ENCODE assay signal across 1 cellular context in genomic region chr6:139925894-139926641, GRCh38.
TF ChIP-seq lines count a peak whose summit lies in the region.

No MANE protein-coding gene starts in this region.

TF ChIP-seq in K562, 482 proteins besides CTCF, POLR2A, EP300 and RAD21 (continued from another document and continues in another):
- TF ChIP-seq GABPB1 (CRISPR knock-in tag; IDR thresholded peaks at IDR 0.05) (no peak), XRCC4 (IDR thresholded peaks at IDR 0.05; ENCODE audit: extremely low read depth, insufficient read depth, insufficient read length) (no peak), NEUROD1 (IDR thresholded peaks at IDR 0.05; ENCODE audit: borderline replicate concordance, low read depth, low read length, partially characterized antibody) (no peak), OTX1 (CRISPR knock-in tag; IDR thresholded peaks at IDR 0.05) (no peak), PRPF4 (IDR thresholded peaks at IDR 0.05; ENCODE audit: insufficient read depth, low read depth, low read length, poor library complexity, severe bottlenecking) (no peak), SIN3B (IDR thresholded peaks at IDR 0.05; ENCODE audit: low read depth) (no peak), ARID3A (IDR thresholded peaks at IDR 0.05; ENCODE audit: borderline replicate concordance, low read depth, low read length) (no peak), HMG20B (CRISPR knock-in tag; IDR thresholded peaks at IDR 0.05) (no peak), CAMTA2 (CRISPR knock-in tag; conservative IDR thresholded peaks at IDR 0.05) (no peak), ZNF830 (CRISPR knock-in tag; IDR thresholded peaks at IDR 0.05) (no peak), CBFA2T3 (IDR thresholded peaks at IDR 0.05) (peak; percentile 69), ARID1B (IDR thresholded peaks at IDR 0.05) (peak; percentile 45), SLC30A9 (CRISPR knock-in tag; IDR thresholded peaks at IDR 0.05) (no peak), STAT6 (CRISPR knock-in tag; IDR thresholded peaks at IDR 0.05) (no peak), CEBPB (tag; IDR thresholded peaks at IDR 0.05) (peak; percentile 40), BRD9 (IDR thresholded peaks at IDR 0.05; ENCODE audit: low read depth, partially characterized antibody) (no peak), TCFL5 (CRISPR knock-in tag; conservative IDR thresholded peaks at IDR 0.05) (no peak), IRF1 (CRISPR knock-in tag; IDR thresholded peaks at IDR 0.05; ENCODE audit: borderline replicate concordance) (no peak), STAG1 (CRISPR knock-in tag; IDR thresholded peaks at IDR 0.05; ENCODE audit: borderline replicate concordance) (no peak), ZNF354B (CRISPR knock-in tag; IDR thresholded peaks at IDR 0.05) (no peak), TFE3 (CRISPR knock-in tag; IDR thresholded peaks at IDR 0.05) (no peak), YY1 (IDR thresholded peaks at IDR 0.05; ENCODE audit: borderline replicate concordance in 1 of 3, control insufficient read depth in 1 of 3, extremely low read depth in 1 of 3, insufficient read depth in 3 of 3, insufficient read length in 1 of 3, insufficient replicate concordance in 2 of 3, low read depth in 1 of 3, low read length in 2 of 3) (no peak), NCOA6 (IDR thresholded peaks at IDR 0.05) (no peak), ZC3H8 (IDR thresholded peaks at IDR 0.05) (no peak), ZNF561 (CRISPR knock-in tag; conservative IDR thresholded peaks at IDR 0.05) (no peak), HLTF (IDR thresholded peaks at IDR 0.05) (no peak), TBP (optimal IDR thresholded peaks at IDR 0.05; ENCODE audit: low read depth, low read length) (no peak), RCOR1 (IDR thresholded peaks at IDR 0.05; ENCODE audit: borderline replicate concordance in 1 of 2, low read depth in 2 of 2, low read length in 2 of 2) (0 out of 4 replicates have a peak, but pooled peaks of 1 of the 2 experiments have one; percentile 30), HES1 (IDR thresholded peaks at IDR 0.05; ENCODE audit: low read depth) (no peak), ARID4B (CRISPR knock-in tag; IDR thresholded peaks at IDR 0.05) (no peak), JUN (IDR thresholded peaks at IDR 0.05; ENCODE audit: borderline replicate concordance, low read depth, low read length) (no peak), JUN (CRISPR knock-in tag; IDR thresholded peaks at IDR 0.05; ENCODE audit: borderline replicate concordance) (no peak), ZFP36 (IDR thresholded peaks at IDR 0.05; ENCODE audit: low read depth, low read length, partially characterized antibody) (no peak), ZNF239 (CRISPR knock-in tag; IDR thresholded peaks at IDR 0.05) (no peak), FOXK1 (CRISPR knock-in tag; IDR thresholded peaks at IDR 0.05; ENCODE audit: borderline replicate concordance) (no peak), MTF1 (CRISPR knock-in tag; IDR thresholded peaks at IDR 0.05; ENCODE audit: borderline replicate concordance) (no peak), ZNF766 (CRISPR knock-in tag; conservative IDR thresholded peaks at IDR 0.05) (no peak), CHD2 (IDR thresholded peaks at IDR 0.05; ENCODE audit: low read depth, low read length) (no peak), TCF3 (CRISPR knock-in tag; IDR thresholded peaks at IDR 0.05) (0 out of 2 replicates have a peak, but pooled peaks have one; percentile 19), CCAR2 (IDR thresholded peaks at IDR 0.05; ENCODE audit: low read depth, low read length) (no peak), ZBTB2 (IDR thresholded peaks at IDR 0.05) (no peak), MXD1 (CRISPR knock-in tag; IDR thresholded peaks at IDR 0.05; ENCODE audit: borderline replicate concordance, poor library complexity, severe bottlenecking) (no peak), TAL1 (IDR thresholded peaks at IDR 0.05) (peak; percentile 40; the same call in 1 of the 2 replicates), ZNF184 (CRISPR knock-in tag; IDR thresholded peaks at IDR 0.05) (no peak), PYGO2 (tag; IDR thresholded peaks at IDR 0.05) (no peak), ZNF263 (CRISPR knock-in tag; IDR thresholded peaks at IDR 0.05; ENCODE audit: borderline replicate concordance) (no peak), POLR2AphosphoS2 (IDR thresholded peaks at IDR 0.05; ENCODE audit: low read length) (no peak), RB1 (IDR thresholded peaks at IDR 0.05; ENCODE audit: low read depth) (no peak), TEAD1 (CRISPR knock-in tag; IDR thresholded peaks at IDR 0.05) (no peak), HCFC1 (IDR thresholded peaks at IDR 0.05; ENCODE audit: low read depth, low read length) (no peak), TEAD4 (IDR thresholded peaks at IDR 0.05; ENCODE audit: low read length) (peak; percentile 71), TEAD4 (CRISPR knock-in tag; IDR thresholded peaks at IDR 0.05; ENCODE audit: borderline replicate concordance) (no peak), SMARCE1 (IDR thresholded peaks at IDR 0.05) (no peak), SETDB1 (IDR thresholded peaks at IDR 0.05; ENCODE audit: low read length) (no peak), ZBTB5 (IDR thresholded peaks at IDR 0.05) (no peak), ZNF146 (CRISPR knock-in tag; IDR thresholded peaks at IDR 0.05; ENCODE audit: unreplicated experiment) (no peak), ZNF696 (CRISPR knock-in tag; conservative IDR thresholded peaks at IDR 0.05) (no peak), ELF1 (tag; IDR thresholded peaks at IDR 0.05) (no peak)
